Comparison of ENCODE assay signal across 10 cellular contexts in genomic region chr20:21102252-21102609, GRCh38. TPM values are rescaled to one million over a fixed set of nuclear protein-coding genes. Genes with fewer than 3 reads are reported as not detected.
DNase-seq lines count a peak whose midpoint lies in the region; ATAC-seq and TF ChIP-seq lines count a peak whose summit lies in the region.
"Had no signal": no experiment of that assay in that cellular context is flagged by ENCODE, and none has a peak within 500 bp of the region (broad histone marks: within the 10 kb centered on the region; RNA-seq: fewer than 3 reads in every experiment).

No MANE protein-coding gene starts in this region.

- H3K4me1 ChIP-seq in esophagus squamous epithelium: peaks cover 44 to 61% (median 44%) of the 10 kb centered on the region in 3 donors

- peaks cover 38 to 100% (median 59%) of the 10 kb centered on the region in 4 donors for H3K27me3 ChIP-seq in esophagus squamous epithelium

- 6% methylated on average over 3 to 4 of the region's 13 CpGs for WGBS in esophagus squamous epithelium, 2 donors

- H3K4me3 ChIP-seq in esophagus squamous epithelium: peak overlapping the region in 3 of 4 donors; percentile 41 to 64 (median 50)

- no peak for TF ChIP-seq POLR2A in esophagus squamous epithelium (IDR thresholded peaks at IDR 0.05)

- no peak overlapping the region for H3K27ac ChIP-seq in esophagus squamous epithelium

- no peaks in the 10 kb centered on the region for H3K36me3 ChIP-seq in esophagus squamous epithelium

- no peak for TF ChIP-seq CTCF in esophagus squamous epithelium (IDR thresholded peaks at IDR 0.05)

- DNase-seq in D341Med (ENCODE audit: low spot score) (peak; percentile 47), NOMO-1 treated with dmso at 0.1 percent for 144 hours (lab: John Stamatoyannopoulos, UW; ENCODE audit: unreplicated experiment) (peak; percentile 53), esophagus squamous epithelium (lab: John Stamatoyannopoulos, UW) (no peak), nucleus accumbens (lab: John Stamatoyannopoulos, UW) (peak in 30 of 56 donors; percentile 17 to 72 (median 48)), DMS53 (lab: John Stamatoyannopoulos, UW) (no peak), NCI-H446 treated with DMSO at 0.1 percent for 48 hours (lab: John Stamatoyannopoulos, UW) (no peak), CD1c-positive myeloid dendritic cell (ENCODE audit: extremely low spot score) (no peak)

- no peaks in the 10 kb centered on the region for H3K9me3 ChIP-seq in esophagus squamous epithelium

- ATAC-seq in HG03097 (IDR thresholded peaks at IDR 0.05; ENCODE audit: low FRiP score, unreplicated experiment): no peak

- intact Hi-C loops in esophagus squamous epithelium (cut with DNase I): no loop called here

RNA-seq across cellular contexts. Expression of gene LINC00237, which starts 3.9 kb away (rescaled TPM):
- not detected for total RNA-seq in esophagus squamous epithelium
- total RNA-seq: fibroblast of lung, SK-MEL-5 had no signal

RNA-seq across cellular contexts. Expression of gene KIZ, which starts 23.7 kb away (rescaled TPM):
- total RNA-seq in esophagus squamous epithelium: 10 to 100 TPM in 1 of 4 donors, 1 to 10 TPM in 3; 2.2 to 15.3 (median 9.1) TPM

Comparison
In these comparisons a context has a peak if more than half of its experiments do, and no peak if none do; other contexts are left out.
1. DNase-seq: peak in D341Med (single experiment), NOMO-1 treated with dmso at 0.1 percent for 144 hours (single experiment) and nucleus accumbens (30 of 56); none in esophagus squamous epithelium (single experiment), DMS53 (single experiment), NCI-H446 treated with DMSO at 0.1 percent for 48 hours (single experiment) and CD1c-positive myeloid dendritic cell (single experiment).